Comparison of ENCODE assay signal across 13 cellular contexts in genomic region chr1:211639500-211640361, GRCh38. TPM values are rescaled to one million over a fixed set of nuclear protein-coding genes. Genes with fewer than 3 reads are reported as not detected.
DNase-seq lines count a peak whose midpoint lies in the region; ATAC-seq, FAIRE-seq and TF ChIP-seq lines count a peak whose summit lies in the region.
"Had no signal": no experiment of that assay in that cellular context is flagged by ENCODE, and none has a peak within 500 bp of the region (broad histone marks: within the 10 kb centered on the region; RNA-seq: fewer than 3 reads in every experiment).

No MANE protein-coding gene starts in this region.

- H3K9me3 Mint-ChIP-seq in CD4-positive, alpha-beta memory T cell: no peaks in the 10 kb centered on the region
- H3K9me3 Mint-ChIP-seq: activated T-helper 1 cell treated with anti-CD3 and anti-CD28 coated beads, Interleukin-12 subunit alpha, Interleukin-12 subunit beta, Interleukin-2, Interleukin-4 antibody, amounts not matched to agents 30 ng/mL and 10 ng/mL and 1 ng/mL, durations not matched to agents 14 hours and 24 hours and 36 hours; H9 had no signal

- no peak overlapping the region for H3K27ac Mint-ChIP-seq in CD4-positive, alpha-beta memory T cell
- H3K27ac Mint-ChIP-seq: activated T-helper 1 cell treated with anti-CD3 and anti-CD28 coated beads, Interleukin-12 subunit alpha, Interleukin-12 subunit beta, Interleukin-2, Interleukin-4 antibody, amounts not matched to agents 30 ng/mL and 10 ng/mL and 1 ng/mL, durations not matched to agents 14 hours and 24 hours and 36 hours had no signal

- intact Hi-C loops in right lobe of liver (cut with DNase I): no loop called here
- intact Hi-C loops in CD4-positive, alpha-beta memory T cell (cut with micrococcal nuclease): no loop called here

- H3K4me3 Mint-ChIP-seq in CD4-positive, alpha-beta memory T cell: no peak overlapping the region
- H3K4me3 Mint-ChIP-seq: activated T-helper 1 cell treated with anti-CD3 and anti-CD28 coated beads, Interleukin-12 subunit alpha, Interleukin-12 subunit beta, Interleukin-2, Interleukin-4 antibody, amounts not matched to agents 30 ng/mL and 10 ng/mL and 1 ng/mL, durations not matched to agents 14 hours and 24 hours and 36 hours; H9 had no signal

- peaks cover 0 to 2% of the 10 kb centered on the region in 2 donors for H3K27me3 Mint-ChIP-seq in CD4-positive, alpha-beta memory T cell

- CTCF ChIA-PET in CD4-positive, alpha-beta memory T cell (lab: Charles Lee; ENCODE audit: partially characterized antibody): interaction anchor here (0.9 to 1.8 kb wide), 2 partner anchors 10 to 18 kb away, joined by 3 read pairs; no protein-coding TSS in a partner anchor

- peak in 3 of 4 donors; percentile 4 to 11 (median 7) for ATAC-seq in right lobe of liver
- ATAC-seq in HG03097 (IDR thresholded peaks at IDR 0.05; ENCODE audit: low FRiP score, unreplicated experiment): no peak
- ATAC-seq in GM21360 (IDR thresholded peaks at IDR 0.05; ENCODE audit: unreplicated experiment): no peak

- no peak overlapping the region for H3K4me3 ChIP-seq in bronchial epithelial cell (ENCODE audit: low read depth, low read length)
- no peak overlapping the region for H3K4me3 ChIP-seq in right lobe of liver
- H3K4me3 ChIP-seq in CD4-positive, alpha-beta memory T cell (ENCODE audit: low read length in 2 of 2): no peak overlapping the region
- H3K4me3 ChIP-seq: suprapubic skin had no signal

- DNase-seq in AG08395 (ENCODE audit: low spot score) (peak; percentile 83), HS-27A (ENCODE audit: low read depth) (peak; percentile 75), bronchial epithelial cell (ENCODE audit: low read depth) (peak; percentile 70), right lobe of liver (peak in 2 of 3 donors; percentile 23 to 39), HT-29 (ENCODE audit: low spot score) (no peak)
- no peak for DNase-seq in CD4-positive, alpha-beta memory T cell
- DNase-seq: H9; stimulated activated CD4-positive, alpha-beta T cell treated with anti-CD3 and anti-CD28 coated beads, Interleukin-12 subunit alpha, Interleukin-12 subunit beta, amount 100 ng/mL, for 4 hours; T-helper 9 cell had no signal

- no peaks in the 10 kb centered on the region for H3K9me3 ChIP-seq in right lobe of liver
- H3K9me3 ChIP-seq in CD4-positive, alpha-beta memory T cell (ENCODE audit: control insufficient read depth in 1 of 2, low read length in 2 of 2): no peaks in the 10 kb centered on the region
- H3K9me3 ChIP-seq: suprapubic skin had no signal

- POLR2A ChIA-PET in CD4-positive, alpha-beta memory T cell (lab: Charles Lee; ENCODE audit: partially characterized antibody): no interaction called here

- TF ChIP-seq CTCF in bronchial epithelial cell (IDR thresholded peaks at IDR 0.05; ENCODE audit: insufficient read depth, low read length, severe bottlenecking): no peak
- TF ChIP-seq CTCF in right lobe of liver (IDR thresholded peaks at IDR 0.05): no peak

- H3K4me1 ChIP-seq in right lobe of liver: peaks cover 0 to 52% (median 8%) of the 10 kb centered on the region in 4 donors
- H3K4me1 ChIP-seq in CD4-positive, alpha-beta memory T cell (ENCODE audit: insufficient read depth, low read length): peaks cover 11% of the 10 kb centered on the region

- WGBS in right lobe of liver (ENCODE audit: insufficient coverage, low coverage, low lambda C conversion rate, missing lambda C conversion rate): 19% methylated on average over 5 of the region's 13 CpGs

- H3K36me3 Mint-ChIP-seq in CD4-positive, alpha-beta memory T cell: no peaks in the 10 kb centered on the region

- no peaks in the 10 kb centered on the region for H3K36me3 ChIP-seq in bronchial epithelial cell (ENCODE audit: control insufficient read depth, insufficient read depth, low read length)
- H3K36me3 ChIP-seq in right lobe of liver: no peaks in the 10 kb centered on the region
- no peaks in the 10 kb centered on the region for H3K36me3 ChIP-seq in CD4-positive, alpha-beta memory T cell (ENCODE audit: insufficient read depth, low read length)
- H3K36me3 ChIP-seq: suprapubic skin had no signal

- H3K27ac ChIP-seq in right lobe of liver: peak overlapping the region in 2 of 3 donors; percentile 1 to 7
- H3K27ac ChIP-seq in CD4-positive, alpha-beta memory T cell (ENCODE audit: low read depth, low read length): no peak overlapping the region
- H3K27ac ChIP-seq: suprapubic skin had no signal

- H3K27me3 ChIP-seq in bronchial epithelial cell (ENCODE audit: control insufficient read depth, insufficient read depth, low read length) (no peaks in the 10 kb centered on the region), right lobe of liver (no peaks in the 10 kb centered on the region)
- no peaks in the 10 kb centered on the region for H3K27me3 ChIP-seq in CD4-positive, alpha-beta memory T cell (ENCODE audit: insufficient read depth, low read length)
- H3K27me3 ChIP-seq: suprapubic skin had no signal

- no peak for TF ChIP-seq POLR2A in right lobe of liver (IDR thresholded peaks at IDR 0.05)

- FAIRE-seq in bronchial epithelial cell (lab: Jason Lieb, UNC): no peak

- peaks cover 8 to 14% (median 10%) of the 10 kb centered on the region in 4 donors for H3K4me1 Mint-ChIP-seq in CD4-positive, alpha-beta memory T cell

RNA-seq across cellular contexts. Expression of gene NEK2, which starts 35.7 kb away (rescaled TPM):
- total RNA-seq in bronchial epithelial cell (0.26 TPM in 2 replicates), right lobe of liver (under 1 TPM in 5 of 6 experiments, not detected in 1; 0.22 to 0.80 (median 0.50) TPM)
- total RNA-seq in CD4-positive, alpha-beta memory T cell: not detected
- not detected for polyA plus RNA-seq in CD4-positive, alpha-beta memory T cell
- total RNA-seq in HT-29 (2014; rRNA removed; shearing (Covaris generic)): 30.5 and 36.4 TPM in 2 replicates

Comparison
In these comparisons a context has a peak if more than half of its experiments do, and no peak if none do; other contexts are left out.
1. DNase-seq: peak in AG08395 (single experiment), HS-27A (single experiment), bronchial epithelial cell (single experiment) and right lobe of liver (2 of 3); none in CD4-positive, alpha-beta memory T cell (0 of 5) and HT-29 (single experiment).
2. ATAC-seq: peak in right lobe of liver (3 of 4); none in HG03097 (single experiment) and GM21360 (single experiment).
3. RNA of gene NEK2, which starts 35.7 kb away (total RNA-seq): 30.5 to 36.4 TPM in HT-29; 0.22 to 0.80 TPM in right lobe of liver, 0.26 TPM in bronchial epithelial cell and not detected in CD4-positive, alpha-beta memory T cell; every median in the first group is over 10 times any median in the second.